ENCODE assay signal across 1 cellular context in genomic region chr11:568306-569259, GRCh38.
TF ChIP-seq lines count a peak whose summit lies in the region.

No MANE protein-coding gene starts in this region.

TF ChIP-seq in K562, 482 proteins besides CTCF, POLR2A, EP300 and RAD21 (continues in another document):
- TF ChIP-seq RCOR1 (IDR thresholded peaks at IDR 0.05; ENCODE audit: borderline replicate concordance in 1 of 2, low read depth in 2 of 2, low read length in 2 of 2) (no peak; a peak in 1 of 4 replicates), GTF2E2 (tag; IDR thresholded peaks at IDR 0.05) (no peak), ZHX1 (conservative IDR thresholded peaks at IDR 0.05; ENCODE audit: low read length) (no peak), ATF1 (CRISPR knock-in tag; IDR thresholded peaks at IDR 0.05) (peak; percentile 36; the same call in 1 of the 2 replicates), ATF1 (tag; IDR thresholded peaks at IDR 0.05) (no peak), RBM15 (IDR thresholded peaks at IDR 0.05; ENCODE audit: insufficient read depth, low read length) (no peak), TFAP4 (CRISPR knock-in tag; IDR thresholded peaks at IDR 0.05; ENCODE audit: borderline replicate concordance) (peak; percentile 33; the same call in 1 of the 2 replicates), ZNF280B (CRISPR knock-in tag; IDR thresholded peaks at IDR 0.05) (no peak), NR2C2 (CRISPR knock-in tag; IDR thresholded peaks at IDR 0.05) (no peak), NR2C2 (tag; IDR thresholded peaks at IDR 0.05) (peak; percentile 78), ZNF740 (CRISPR knock-in tag; IDR thresholded peaks at IDR 0.05) (peak; percentile 94), ZNF740 (tag; IDR thresholded peaks at IDR 0.05) (no peak), ZNF785 (CRISPR knock-in tag; IDR thresholded peaks at IDR 0.05) (no peak), U2AF1 (optimal IDR thresholded peaks at IDR 0.05; ENCODE audit: low read depth, low read length) (no peak), POLR2B (IDR thresholded peaks at IDR 0.05; ENCODE audit: low read depth, partially characterized antibody) (no peak), HNRNPUL1 (IDR thresholded peaks at IDR 0.05; ENCODE audit: low read length) (no peak), STAT6 (CRISPR knock-in tag; IDR thresholded peaks at IDR 0.05) (0 out of 2 replicates have a peak, but pooled peaks have one; percentile 31), KLF1 (tag; IDR thresholded peaks at IDR 0.05) (peak; percentile 91), RFX5 (IDR thresholded peaks at IDR 0.05; ENCODE audit: low read depth, low read length) (no peak), LCOR (CRISPR knock-in tag; IDR thresholded peaks at IDR 0.05) (no peak), PTBP1 (IDR thresholded peaks at IDR 0.05; ENCODE audit: low read depth, low read length) (no peak), CREM (IDR thresholded peaks at IDR 0.05; ENCODE audit: low read depth) (peak; percentile 86), NFIX (CRISPR knock-in tag; IDR thresholded peaks at IDR 0.05; ENCODE audit: low read depth) (no peak), ATF7 (IDR thresholded peaks at IDR 0.05) (peak; percentile 98), CHD1 (IDR thresholded peaks at IDR 0.05; ENCODE audit: low read length) (peak; percentile 81), ZNF146 (CRISPR knock-in tag; IDR thresholded peaks at IDR 0.05; ENCODE audit: unreplicated experiment) (no peak), ZBTB11 (CRISPR knock-in tag; IDR thresholded peaks at IDR 0.05) (peak in 1 of 3 experiments; percentile 32; a peak in 1 of 6 replicates), NRF1 (conservative IDR thresholded peaks at IDR 0.05 in 1 of 2, IDR thresholded peaks at IDR 0.05 in 1 of 2) (peak; percentile 41 to 43; a peak in 3 of 4 replicates), ETS1 (conservative IDR thresholded peaks at IDR 0.05; ENCODE audit: control insufficient read depth, low read depth, low read length) (peak; percentile 56; the same call in 1 of the 2 replicates), MYC (IDR thresholded peaks at IDR 0.05; ENCODE audit: low read depth, low read length) (peak; percentile 41; the same call in 1 of the 2 replicates), MYC (CRISPR knock-in tag; IDR thresholded peaks at IDR 0.05; ENCODE audit: borderline replicate concordance, low read depth) (no peak), NEUROD1 (IDR thresholded peaks at IDR 0.05; ENCODE audit: borderline replicate concordance, low read depth, low read length, partially characterized antibody) (no peak), CBX5 (IDR thresholded peaks at IDR 0.05; ENCODE audit: borderline replicate concordance, low read depth) (no peak), IRF9 (tag; IDR thresholded peaks at IDR 0.05) (no peak), RB1 (IDR thresholded peaks at IDR 0.05; ENCODE audit: low read depth) (peak; percentile 93), TCF7 (IDR thresholded peaks at IDR 0.05; ENCODE audit: borderline replicate concordance) (no peak), SIN3A (IDR thresholded peaks at IDR 0.05; ENCODE audit: borderline replicate concordance in 2 of 2, control insufficient read depth in 1 of 2, low read depth in 2 of 2, low read length in 2 of 2) (peak in 1 of 2 experiments; percentile 83; a peak in 3 of 4 replicates), STAT5B (CRISPR knock-in tag; IDR thresholded peaks at IDR 0.05) (no peak), E2F6 (IDR thresholded peaks at IDR 0.05; ENCODE audit: borderline replicate concordance in 1 of 2, extremely low read depth in 1 of 2, insufficient read depth in 1 of 2, insufficient read length in 1 of 2, low read depth in 1 of 2, low read length in 1 of 2, poor library complexity in 1 of 2, severe bottlenecking in 1 of 2) (peak in 1 of 2 experiments; percentile 61), MLLT1 (IDR thresholded peaks at IDR 0.05) (no peak), TFAM (CRISPR knock-in tag; conservative IDR thresholded peaks at IDR 0.05) (no peak), FOSL1 (tag; conservative IDR thresholded peaks at IDR 0.05) (0 out of 2 replicates have a peak, but pooled peaks have one; percentile 44), C11orf30 (IDR thresholded peaks at IDR 0.05; ENCODE audit: low read depth) (no peak), CTBP1 (IDR thresholded peaks at IDR 0.05; ENCODE audit: borderline replicate concordance) (peak; percentile 96), E2F5 (CRISPR knock-in tag; IDR thresholded peaks at IDR 0.05) (no peak), JUND (IDR thresholded peaks at IDR 0.05; ENCODE audit: borderline replicate concordance, low read depth, low read length) (peak; percentile 91), JUND (tag; IDR thresholded peaks at IDR 0.05; ENCODE audit: borderline replicate concordance, low read depth, low read length) (no peak), SRSF9 (IDR thresholded peaks at IDR 0.05; ENCODE audit: borderline replicate concordance, low read depth, low read length) (no peak), CBFB (CRISPR knock-in tag; IDR thresholded peaks at IDR 0.05) (no peak)
